19 cellular contexts compared by ENCODE assay signal in genomic region chr4:188113156-188113555, GRCh38.
"Had no signal": no experiment of that assay in that cellular context is flagged by ENCODE, and none has a peak within 500 bp of the region (broad histone marks: within the 10 kb centered on the region; RNA-seq: fewer than 3 reads in every experiment).

No MANE protein-coding gene starts in this region.

- DNase-seq: activated CD4-positive, alpha-beta T cell treated with anti-CD3 and anti-CD28 coated beads, Interleukin-2, amount 10 ng/mL, durations not matched to agents 24 days and 14 days; activated CD8-positive, alpha-beta T cell treated with anti-CD3 and anti-CD28 coated beads, Interleukin-2, amount 10 ng/mL, durations not matched to agents 7 days and 5 days; activated naive CD4-positive, alpha-beta T cell treated with Interleukin-2 at 50 U/mL for 16 hours; activated naive CD8-positive, alpha-beta T cell treated with anti-CD3 and anti-CD28 coated beads, Interleukin-2, amount 10 ng/mL, durations not matched to agents 7 days and 5 days; activated T-cell treated with anti-CD3 and anti-CD28 coated beads, Interleukin-2, amount 50 U/mL, for 24 hours; amygdala; central memory CD4-positive, alpha-beta T cell; dorsolateral prefrontal cortex; heart left ventricle; kidney glomerular epithelial cell; left ventricle myocardium inferior; nephron progenitor cell; posterior cingulate gyrus; retina; stimulated activated CD4-positive, alpha-beta T cell treated with anti-CD3 and anti-CD28 coated beads, Interleukin-12 subunit alpha, Interleukin-12 subunit beta, amount 100 ng/mL, for 4 hours; stimulated activated CD4-positive, alpha-beta T cell treated with anti-CD3 and anti-CD28 coated beads, Interleukin-1b, Interleukin-23, amount 100 ng/mL, for 48 hours; stimulated activated naive CD4-positive, alpha-beta T cell treated with Interleukin-2 at 50 U/mL for 16 hours; T-helper 9 cell; thyroid gland had no signal

- H3K4me3 ChIP-seq: dorsolateral prefrontal cortex, heart left ventricle, left ventricle myocardium inferior, thyroid gland had no signal

- H3K36me3 ChIP-seq: heart left ventricle, left ventricle myocardium inferior, thyroid gland had no signal

- H3K27me3 ChIP-seq: dorsolateral prefrontal cortex, thyroid gland had no signal

- H3K9me3 ChIP-seq: heart left ventricle, left ventricle myocardium inferior, thyroid gland had no signal

- H3K4me1 ChIP-seq: heart left ventricle, left ventricle myocardium inferior, thyroid gland had no signal

- H3K27ac ChIP-seq: dorsolateral prefrontal cortex, heart left ventricle, left ventricle myocardium inferior, thyroid gland had no signal

- ATAC-seq: activated CD8-positive, alpha-beta T cell treated with anti-CD3 and anti-CD28 coated beads, Interleukin-2, amount 10 ng/mL, durations not matched to agents 7 days and 5 days; heart left ventricle had no signal
